Comparison of ENCODE assay signal across 11 cellular contexts in the genomic region with DNA sequence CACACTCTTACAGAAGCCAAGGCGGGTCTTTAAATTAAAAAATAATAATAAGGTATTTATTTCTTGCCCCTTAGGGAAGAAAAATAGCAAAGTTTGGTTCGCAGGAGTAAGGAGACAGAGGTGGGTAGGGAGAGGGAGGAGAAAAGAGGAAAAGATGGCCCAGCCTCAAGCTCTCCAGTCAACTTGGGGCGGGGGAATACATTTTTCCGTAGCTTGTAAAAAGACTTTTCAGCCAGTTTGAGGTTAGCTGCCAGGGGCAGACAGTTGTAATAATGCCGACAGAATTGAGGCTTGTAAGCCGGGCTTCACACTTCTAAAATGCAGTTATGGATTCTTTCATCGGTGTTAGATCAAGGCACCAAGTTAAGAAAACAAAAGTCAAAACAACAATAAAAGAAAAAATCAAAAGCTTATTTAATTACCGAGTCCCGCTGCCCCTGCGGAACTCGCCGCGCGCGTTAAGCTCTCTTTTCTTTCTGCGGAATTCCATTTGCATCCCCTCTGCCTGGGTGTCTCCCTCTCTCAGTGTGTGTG. TPM values are rescaled to one million over a fixed set of nuclear protein-coding genes. Genes with fewer than 3 reads are reported as not detected.
A peak's percentile ranks its signal among the peaks of the same experiment; 100 is the strongest.
DNase-seq lines count a peak whose midpoint lies in the region; ATAC-seq and TF ChIP-seq lines count a peak whose summit lies in the region.
"Had no signal": no experiment of that assay in that cellular context is flagged by ENCODE, and none has a peak within 500 bp of the region (broad histone marks: within the 10 kb centered on the region; RNA-seq: fewer than 3 reads in every experiment).

No MANE protein-coding gene starts in this region.

- no peak overlapping the region for H2AFZ ChIP-seq in mesenchymal stem cell (ENCODE audit: low read depth, low read length)

- no peaks in the 10 kb centered on the region for H3K79me1 ChIP-seq in mesenchymal stem cell (replicated peaks; ENCODE audit: low read length, poor library complexity, severe bottlenecking)

- H3K4me1 ChIP-seq in mesenchymal stem cell (ENCODE audit: control insufficient read depth, insufficient read depth, low read depth, low read length): peaks cover 28% of the 10 kb centered on the region

- peak overlapping the region in 1 of 2 experiments; percentile 72 for H3K4me3 ChIP-seq in mesenchymal stem cell (ENCODE audit: insufficient read depth in 1 of 2, low read depth in 1 of 2, low read length in 2 of 2)
- no peak overlapping the region for H3K4me3 ChIP-seq in lower leg skin (ENCODE audit: low read depth, poor library complexity, severe bottlenecking)

- no peak overlapping the region for H2AK5ac ChIP-seq in mesenchymal stem cell (ENCODE audit: low read length, severe bottlenecking)

- H3K4ac ChIP-seq in mesenchymal stem cell (ENCODE audit: low read depth in 1 of 2, low read length in 2 of 2): no peak overlapping the region

- H2BK15ac ChIP-seq in mesenchymal stem cell (ENCODE audit: low read depth, poor library complexity, severe bottlenecking): no peak overlapping the region

- no peak overlapping the region for H2BK12ac ChIP-seq in mesenchymal stem cell (ENCODE audit: low read length in 2 of 2)

- H3K27me3 Mint-ChIP-seq in activated T-cell treated with anti-CD3 and anti-CD28 coated beads, Interleukin-2, amount 50 U/mL, for 72 hours (ENCODE audit: low read depth): peaks cover 78% of the 10 kb centered on the region
- H3K27me3 Mint-ChIP-seq in stimulated activated naive CD8-positive, alpha-beta T cell treated with anti-CD3 and anti-CD28 coated beads, Interleukin-15, amount 100 ng/mL, for 72 hours: peaks cover 100% of the 10 kb centered on the region

- no peak overlapping the region for H3K14ac ChIP-seq in mesenchymal stem cell (ENCODE audit: low read length in 2 of 2)

- H4K8ac ChIP-seq in mesenchymal stem cell (ENCODE audit: low read length): no peak overlapping the region

- TF ChIP-seq CTCF in VCaP (conservative IDR thresholded peaks at IDR 0.05): no peak
- TF ChIP-seq CTCF in lower leg skin (IDR thresholded peaks at IDR 0.05): no peak

- no peak overlapping the region for H2BK5ac ChIP-seq in mesenchymal stem cell (ENCODE audit: low read depth, low read length, poor library complexity, severe bottlenecking)

- H3K27me3 ChIP-seq in mesenchymal stem cell (ENCODE audit: control insufficient read depth in 1 of 2, insufficient read depth in 1 of 2, low read length in 2 of 2): peaks cover 84 to 95% of the 10 kb centered on the region in 2 experiments

- peaks cover 23% of the 10 kb centered on the region for H3K4me1 Mint-ChIP-seq in activated T-cell treated with anti-CD3 and anti-CD28 coated beads, Interleukin-2, amount 50 U/mL, for 72 hours (ENCODE audit: low read depth)
- H3K4me1 Mint-ChIP-seq in stimulated activated naive CD8-positive, alpha-beta T cell treated with anti-CD3 and anti-CD28 coated beads, Interleukin-15, amount 100 ng/mL, for 72 hours: peaks cover 64% of the 10 kb centered on the region

- DNase-seq in activated T-cell treated with anti-CD3 and anti-CD28 coated beads, Interleukin-2, amount 50 U/mL, for 72 hours: no peak
- DNase-seq in activated T-cell treated with anti-CD3 and anti-CD28 coated beads for 4 hours (no peak), mesenchymal stem cell (no peak), occipital lobe (lab: John Stamatoyannopoulos, UW) (no peak), lower leg skin (ENCODE audit: low spot score in 2 of 2) (no peak)
- no peak for DNase-seq in stimulated activated naive CD8-positive, alpha-beta T cell treated with anti-CD3 and anti-CD28 coated beads, Interleukin-15, amount 100 ng/mL, for 72 hours
- no peak for DNase-seq in stimulated activated CD4-positive, alpha-beta T cell treated with anti-CD3 and anti-CD28 coated beads, Interleukin-12 subunit alpha, Interleukin-12 subunit beta, amount 100 ng/mL, for 4 hours
- DNase-seq: C1 segment of cervical spinal cord, midbrain had no signal

- H3K9me3 Mint-ChIP-seq in activated T-cell treated with anti-CD3 and anti-CD28 coated beads, Interleukin-2, amount 50 U/mL, for 72 hours: no peaks in the 10 kb centered on the region
- H3K9me3 Mint-ChIP-seq in stimulated activated naive CD8-positive, alpha-beta T cell treated with anti-CD3 and anti-CD28 coated beads, Interleukin-15, amount 100 ng/mL, for 72 hours: no peaks in the 10 kb centered on the region

- H3K9me3 ChIP-seq in mesenchymal stem cell (ENCODE audit: control insufficient read depth, low read length): no peaks in the 10 kb centered on the region
- H3K9me3 ChIP-seq: tibial nerve had no signal

- H3K4me2 ChIP-seq in mesenchymal stem cell (ENCODE audit: low read length, poor library complexity, severe bottlenecking): peak overlapping the region; percentile 66

- H3K27ac ChIP-seq in VCaP (peak overlapping the region; percentile 73; the same call in 1 of the 2 replicates), mesenchymal stem cell (ENCODE audit: low read length, poor library complexity, severe bottlenecking) (no peak overlapping the region)
- H3K27ac ChIP-seq: tibial nerve had no signal

- H4K91ac ChIP-seq in mesenchymal stem cell (ENCODE audit: low read length): no peak overlapping the region

- peak overlapping the region; percentile 48 for H3K27ac Mint-ChIP-seq in activated T-cell treated with anti-CD3 and anti-CD28 coated beads, Interleukin-2, amount 50 U/mL, for 72 hours
- H3K27ac Mint-ChIP-seq in stimulated activated naive CD8-positive, alpha-beta T cell treated with anti-CD3 and anti-CD28 coated beads, Interleukin-15, amount 100 ng/mL, for 72 hours: no peak overlapping the region

- intact Hi-C loops in lower leg skin (cut with DNase I; ENCODE audit: low total_unique reads): no loop called here

- no peak overlapping the region for H2BK120ac ChIP-seq in mesenchymal stem cell (ENCODE audit: low read depth, low read length)

- H3K23ac ChIP-seq in mesenchymal stem cell (ENCODE audit: low read length in 2 of 2): no peak overlapping the region

- under 1% methylated on average over 15 of the region's 16 CpGs for WGBS in mesenchymal stem cell
- 20 to 23% methylated on average over 16 of the region's 16 CpGs for WGBS in lower leg skin, 2 donors

- no peak overlapping the region for H3K18ac ChIP-seq in mesenchymal stem cell (ENCODE audit: low read depth in 1 of 2, low read length in 2 of 2)

- no peak for TF ChIP-seq POLR2A in lower leg skin (IDR thresholded peaks at IDR 0.05)

- H3K36me3 Mint-ChIP-seq in activated T-cell treated with anti-CD3 and anti-CD28 coated beads, Interleukin-2, amount 50 U/mL, for 72 hours (ENCODE audit: insufficient read depth in 2 of 2): peaks cover 0 to 3% of the 10 kb centered on the region in 2 donors

- H3K9ac ChIP-seq in mesenchymal stem cell (ENCODE audit: low read length): no peak overlapping the region

- no peak for ATAC-seq in activated T-cell treated with anti-CD3 and anti-CD28 coated beads, Interleukin-2, amount 50 U/mL, for 72 hours (replicated peaks in 1 of 2)
- no peak for ATAC-seq in stimulated activated naive CD8-positive, alpha-beta T cell treated with anti-CD3 and anti-CD28 coated beads, Interleukin-15, amount 100 ng/mL, for 72 hours

- H3K36me3 ChIP-seq in mesenchymal stem cell (ENCODE audit: control insufficient read depth in 1 of 2, insufficient read depth in 2 of 2, low read depth in 1 of 2, low read length in 2 of 2): no peaks in the 10 kb centered on the region
- H3K36me3 ChIP-seq: tibial nerve had no signal

- peak overlapping the region; percentile 61 to 73 for H3K4me3 Mint-ChIP-seq in activated T-cell treated with anti-CD3 and anti-CD28 coated beads, Interleukin-2, amount 50 U/mL, for 72 hours
- H3K4me3 Mint-ChIP-seq in stimulated activated naive CD8-positive, alpha-beta T cell treated with anti-CD3 and anti-CD28 coated beads, Interleukin-15, amount 100 ng/mL, for 72 hours: peak overlapping the region; percentile 66 to 74

RNA-seq across cellular contexts. Expression of gene EVX1, which starts 0.5 kb away (rescaled TPM):
- under 1 TPM in 1 of 2 donors, not detected in 1; 0.07 TPM for total RNA-seq in activated T-cell treated with anti-CD3 and anti-CD28 coated beads, Interleukin-2, amount 50 U/mL, for 72 hours
- polyA plus RNA-seq in mesenchymal stem cell (2013, experiment 1 of 2): not detected
- polyA plus RNA-seq in mesenchymal stem cell (2013, experiment 2 of 2): not detected
- not detected for total RNA-seq in occipital lobe
- not detected for total RNA-seq in lower leg skin
- total RNA-seq: tibial nerve had no signal

RNA-seq across cellular contexts. Expression of gene HOXA13, which starts 42.2 kb away (rescaled TPM):
- not detected for total RNA-seq in activated T-cell treated with anti-CD3 and anti-CD28 coated beads, Interleukin-2, amount 50 U/mL, for 72 hours
- not detected for polyA plus RNA-seq in mesenchymal stem cell (2013, experiment 1 of 2)
- not detected for polyA plus RNA-seq in mesenchymal stem cell (2013, experiment 2 of 2)
- total RNA-seq in occipital lobe (not detected), lower leg skin (under 1 TPM; 0.11 to 0.54 (median 0.27) TPM)

RNA-seq across cellular contexts. Expression of gene HOXA11, which starts 57.1 kb away (rescaled TPM):
- total RNA-seq in activated T-cell treated with anti-CD3 and anti-CD28 coated beads, Interleukin-2, amount 50 U/mL, for 72 hours: under 1 TPM; 0.09 to 0.14 TPM
- polyA plus RNA-seq in mesenchymal stem cell (2013, experiment 1 of 2): 1.4 TPM
- polyA plus RNA-seq in mesenchymal stem cell (2013, experiment 2 of 2): 1.3 TPM
- total RNA-seq in occipital lobe: not detected
- total RNA-seq in lower leg skin: 1 to 10 TPM in 2 of 4 donors, under 1 TPM in 1, not detected in 1; 0.27 to 1.4 (median 1.0) TPM
